9 cellular contexts compared by ENCODE assay signal in genomic region chr1:236608930-236609726, GRCh38. TPM values are rescaled to one million over a fixed set of nuclear protein-coding genes. Genes with fewer than 3 reads are reported as not detected.
DNase-seq lines count a peak whose midpoint lies in the region; ATAC-seq, FAIRE-seq and TF ChIP-seq lines count a peak whose summit lies in the region.
"Had no signal": no experiment of that assay in that cellular context is flagged by ENCODE, and none has a peak within 500 bp of the region (broad histone marks: within the 10 kb centered on the region; RNA-seq: fewer than 3 reads in every experiment).

No MANE protein-coding gene starts in this region.

- CTCF ChIA-PET in activated CD4-positive, alpha-beta T cell treated with anti-CD3 and anti-CD28 coated beads, Interleukin-2, amount 10 ng/mL, durations not matched to agents 7 days and 5 days (lab: Charles Lee) = interaction anchor here (0.6 to 0.7 kb wide), 2 partner anchors 85 to 349 kb away, joined by 3 to 5 read pairs; no protein-coding TSS in a partner anchor

- peaks cover 35% of the 10 kb centered on the region for H3K27me3 Mint-ChIP-seq in activated CD4-positive, alpha-beta T cell treated with anti-CD3 and anti-CD28 coated beads, Interleukin-2, amount 10 ng/mL, durations not matched to agents 7 days and 5 days

- no peak overlapping the region for H3K4me3 ChIP-seq in MM.1S (ENCODE audit: low read length)

- no peaks in the 10 kb centered on the region for H3K36me3 Mint-ChIP-seq in activated CD4-positive, alpha-beta T cell treated with anti-CD3 and anti-CD28 coated beads, Interleukin-2, amount 10 ng/mL, durations not matched to agents 7 days and 5 days (ENCODE audit: low read depth)

- TF ChIP-seq POLR2A in GM12891 (IDR thresholded peaks at IDR 0.05; ENCODE audit: low read depth, low read length) = no peak

- H3K9me3 Mint-ChIP-seq in activated CD4-positive, alpha-beta T cell treated with anti-CD3 and anti-CD28 coated beads, Interleukin-2, amount 10 ng/mL, durations not matched to agents 7 days and 5 days = no peaks in the 10 kb centered on the region

- no peaks in the 10 kb centered on the region for H3K36me3 ChIP-seq in MM.1S (replicated peaks; ENCODE audit: insufficient read depth, low read length)

- peak; percentile 41 for TF ChIP-seq CTCF in MM.1S (IDR thresholded peaks at IDR 0.05; ENCODE audit: low read length)

- POLR2A ChIA-PET in activated CD4-positive, alpha-beta T cell treated with anti-CD3 and anti-CD28 coated beads, Interleukin-2, amount 10 ng/mL, durations not matched to agents 7 days and 5 days (lab: Charles Lee) = no interaction called here

- no peak overlapping the region for H3K27ac Mint-ChIP-seq in activated CD4-positive, alpha-beta T cell treated with anti-CD3 and anti-CD28 coated beads, Interleukin-2, amount 10 ng/mL, durations not matched to agents 7 days and 5 days

- DNase-seq in activated CD4-positive, alpha-beta T cell treated with anti-CD3 and anti-CD28 coated beads, Interleukin-2, amount 10 ng/mL, durations not matched to agents 7 days and 5 days = peak; percentile 15
- DNase-seq in activated CD4-positive, alpha-beta T cell treated with anti-CD3 and anti-CD28 coated beads for 4 hours = no peak
- DNase-seq in MM.1S (peak; percentile 31), T1000 (lab: John Stamatoyannopoulos, UW) (peak; percentile 31), germinal center (ENCODE audit: low spot score) (peak; percentile 11), pulmonary artery endothelial cell (ENCODE audit: low read depth, low spot score) (peak; percentile 47), GM12891 (ENCODE audit: insufficient read length, low spot score) (no peak)

- no peaks in the 10 kb centered on the region for H3K9me3 ChIP-seq in MM.1S (replicated peaks; ENCODE audit: insufficient read depth, low read length)

- FAIRE-seq in GM12891 (lab: Jason Lieb, UNC) = no peak

- no peaks in the 10 kb centered on the region for H3K27me3 ChIP-seq in MM.1S (replicated peaks; ENCODE audit: insufficient read depth, low read length)

- no peak overlapping the region for H3K9ac ChIP-seq in MM.1S (ENCODE audit: low read length)

- peaks cover 10% of the 10 kb centered on the region for H3K4me1 Mint-ChIP-seq in activated CD4-positive, alpha-beta T cell treated with anti-CD3 and anti-CD28 coated beads, Interleukin-2, amount 10 ng/mL, durations not matched to agents 7 days and 5 days

- no peak overlapping the region for H2AFZ ChIP-seq in MM.1S (ENCODE audit: low read length)

- peaks cover 6% of the 10 kb centered on the region for H3F3A ChIP-seq in MM.1S (ENCODE audit: insufficient read depth, low read length)

- no peak for ATAC-seq in HG03196 (IDR thresholded peaks at IDR 0.05; ENCODE audit: unreplicated experiment)

- no peaks in the 10 kb centered on the region for H3K9me2 ChIP-seq in MM.1S (replicated peaks; ENCODE audit: insufficient read depth, low read length)

- H3K79me2 ChIP-seq in MM.1S (ENCODE audit: low read length) = peaks cover 3% of the 10 kb centered on the region

- H3K4me3 Mint-ChIP-seq in activated CD4-positive, alpha-beta T cell treated with anti-CD3 and anti-CD28 coated beads, Interleukin-2, amount 10 ng/mL, durations not matched to agents 7 days and 5 days = no peak overlapping the region

- no peak overlapping the region for H3K27ac ChIP-seq in MM.1S (ENCODE audit: low read length)
- H3K27ac ChIP-seq: epithelial cell of prostate had no signal

- H3K4me1 ChIP-seq in MM.1S (ENCODE audit: low read length) = no peaks in the 10 kb centered on the region

- no peak overlapping the region for H3K4me2 ChIP-seq in MM.1S (ENCODE audit: low read depth, low read length)

- H4K20me1 ChIP-seq in MM.1S (ENCODE audit: insufficient read depth, low read length) = no peaks in the 10 kb centered on the region

TF ChIP-seq in GM12891, 5 proteins besides CTCF, POLR2A, EP300 and RAD21:
- TF ChIP-seq TAF1 (IDR thresholded peaks at IDR 0.05; ENCODE audit: low read depth, low read length) = no peak
- no peak for TF ChIP-seq POU2F2 (IDR thresholded peaks at IDR 0.05; ENCODE audit: low read depth, low read length)
- TF ChIP-seq PAX5 (IDR thresholded peaks at IDR 0.05; ENCODE audit: insufficient read depth, low read length, severe bottlenecking) = no peak
- TF ChIP-seq SPI1 (IDR thresholded peaks at IDR 0.05; ENCODE audit: low read depth, low read length) = no peak
- no peak for TF ChIP-seq POLR2AphosphoS5 (IDR thresholded peaks at IDR 0.05; ENCODE audit: low read depth, low read length)

RNA-seq across cellular contexts. Expression of gene HEATR1, which starts 4.8 kb away (rescaled TPM):
- 10 to 100 TPM; 45.6 to 48.2 TPM for total RNA-seq in activated CD4-positive, alpha-beta T cell treated with anti-CD3 and anti-CD28 coated beads, Interleukin-2, amount 10 ng/mL, durations not matched to agents 7 days and 5 days
- 42.9 and 64.4 TPM in 2 replicates for total RNA-seq in pulmonary artery endothelial cell
- polyA plus RNA-seq in GM12891 (2012; ENCODE audit: low read depth, missing spikeins) = 14.0 TPM

Comparison
In these comparisons a context has a peak if more than half of its experiments do, and no peak if none do; other contexts are left out.
1. DNase-seq: peak in activated CD4-positive, alpha-beta T cell treated with anti-CD3 and anti-CD28 coated beads, Interleukin-2, amount 10 ng/mL, durations not matched to agents 7 days and 5 days (single experiment), MM.1S (single experiment), T1000 (single experiment), germinal center (single experiment) and pulmonary artery endothelial cell (single experiment); none in activated CD4-positive, alpha-beta T cell treated with anti-CD3 and anti-CD28 coated beads for 4 hours (0 of 2) and GM12891 (single experiment).